26 cellular contexts compared by ENCODE assay signal in the genomic region with DNA sequence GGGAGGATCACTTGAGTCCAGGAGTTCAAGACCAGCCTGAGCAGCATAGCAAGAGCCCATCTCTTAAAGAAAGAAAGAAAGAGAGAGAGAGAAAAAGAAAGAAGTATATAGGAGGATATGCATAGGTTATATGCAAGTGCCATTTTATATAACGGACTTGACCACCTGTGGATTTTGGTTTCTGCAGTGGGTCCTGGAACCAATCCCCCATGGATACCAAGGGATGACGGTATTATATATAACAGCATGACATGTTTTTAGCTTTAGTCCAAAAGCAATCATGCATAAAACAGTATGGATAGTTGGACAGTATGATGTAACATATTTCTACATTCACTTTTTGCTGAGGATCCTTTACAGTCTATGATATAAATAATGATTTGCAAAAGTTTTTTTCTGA.
"Had no signal": no experiment of that assay in that cellular context is flagged by ENCODE, and none has a peak within 500 bp of the region (broad histone marks: within the 10 kb centered on the region; RNA-seq: fewer than 3 reads in every experiment).

No MANE protein-coding gene starts in this region.

- DNase-seq: activated CD4-positive, alpha-beta memory T cell treated with anti-CD3 and anti-CD28 coated beads for 36 hours; activated CD4-positive, alpha-beta T cell treated with anti-CD3 and anti-CD28 coated beads, Interleukin-2, amount 10 ng/mL, durations not matched to agents 24 days and 14 days; activated CD4-positive, CD25-positive, alpha-beta regulatory T cell treated with anti-CD3 and anti-CD28 coated beads, Interleukin-2, amount 50 U/mL, for 72 hours; activated CD8-positive, alpha-beta memory T cell treated with anti-CD3 and anti-CD28 coated beads, Interleukin-2, amount 50 U/mL, for 4 hours; activated gamma-delta T cell; activated naive CD4-positive, alpha-beta T cell treated with anti-CD3 and anti-CD28 coated beads, Interleukin-2, amount 10 ng/mL, durations not matched to agents 7 days and 5 days; activated T-cell treated with anti-CD3 and anti-CD28 coated beads, Interleukin-2, amount 50 U/mL, for 1 hour; amniotic stem cell; colonic mucosa; effector CD8-positive, alpha-beta T cell; foreskin fibroblast; head of caudate nucleus; hypothalamus; kidney glomerular epithelial cell; lower lobe of right lung; mesendoderm; natural killer cell; posterior cingulate gyrus; right lobe of liver; stimulated activated CD4-positive, alpha-beta T cell treated with anti-CD3 and anti-CD28 coated beads, Interleukin-4, amount 100 ng/mL, for 24 hours; stimulated activated naive CD8-positive, alpha-beta T cell treated with anti-CD3 and anti-CD28 coated beads, Interleukin-15, amount 100 ng/mL, for 72 hours; SW 1271; T1000; thyroid gland; upper lobe of left lung had no signal

- H3K27me3 ChIP-seq: colonic mucosa, right lobe of liver, thyroid gland, upper lobe of left lung had no signal

- H3K9me3 ChIP-seq: colonic mucosa, lower lobe of right lung, right lobe of liver, thyroid gland, upper lobe of left lung had no signal

- H3K4me1 ChIP-seq: colonic mucosa, right lobe of liver had no signal

- H3K27ac ChIP-seq: colonic mucosa, lower lobe of right lung, right lobe of liver, thyroid gland, upper lobe of left lung had no signal

- H3K4me3 ChIP-seq: colonic mucosa, lower lobe of right lung, right lobe of liver, skin epidermis, thyroid gland, upper lobe of left lung had no signal
